ENCODE assay signal across 7 cellular contexts in genomic region chr2:162073776-162074578, GRCh38. TPM values are rescaled to one million over a fixed set of nuclear protein-coding genes. Genes with fewer than 3 reads are reported as not detected.
DNase-seq lines count a peak whose midpoint lies in the region; ATAC-seq, FAIRE-seq and TF ChIP-seq lines count a peak whose summit lies in the region.

Gene DPP4, minus strand, starts transcription at chr2:162074215. Its CDS starts 234 bp downstream, at chr2:162073981.

- peak within 1 kb of the TSS; percentile 12; the same call in 1 of the 2 replicates for H3K27ac ChIP-seq in HEK293 (ENCODE audit: extremely low read depth, low read depth, low read length)

- peak; percentile 90 for FAIRE-seq in GM18507 (lab: Jason Lieb, UNC)

- peaks cover 5% of the 10 kb centered on the region for H3K36me3 Mint-ChIP-seq in activated T-cell treated with anti-CD3 and anti-CD28 coated beads, Interleukin-2, amount 50 U/mL, for 4 hours (ENCODE audit: insufficient read depth)

- intact Hi-C loops in posterior cingulate gyrus (cut with DNase I) = no loop called here

- no peaks in the 10 kb centered on the region for H3K9me3 ChIP-seq in HEK293 (ENCODE audit: control insufficient read depth, insufficient read depth, low read depth, low read length)

- no peaks in the 10 kb centered on the region for H3K27me3 Mint-ChIP-seq in activated T-cell treated with anti-CD3 and anti-CD28 coated beads, Interleukin-2, amount 50 U/mL, for 4 hours (ENCODE audit: low read depth)

- no peaks in the 10 kb centered on the region for H3K4me1 ChIP-seq in HEK293 (ENCODE audit: control insufficient read depth, insufficient read depth, low read length)

- peak within 1 kb of the TSS; percentile 88 for H3K4me3 Mint-ChIP-seq in activated T-cell treated with anti-CD3 and anti-CD28 coated beads, Interleukin-2, amount 50 U/mL, for 4 hours

- POLR2A ChIA-PET in HEK293 (lab: Yijun Ruan, JAX) = interaction anchor here (1.0 kb wide), 1 partner anchor 38 kb away, joined by 4 read pairs; no protein-coding TSS in a partner anchor

- no peak for TF ChIP-seq POLR2A in NB4 (IDR thresholded peaks at IDR 0.05; ENCODE audit: extremely low read depth, insufficient read length)

- ATAC-seq in activated T-cell treated with anti-CD3 and anti-CD28 coated beads, Interleukin-2, amount 50 U/mL, for 4 hours = peak; percentile 67 to 69

- TF ChIP-seq CTCF in HEK293 (tag by site-specific recombination; IDR thresholded peaks at IDR 0.05) = no peak
- TF ChIP-seq CTCF in NB4 (IDR thresholded peaks at IDR 0.05; ENCODE audit: low read depth, low read length) = no peak

- H3K36me3 ChIP-seq in HEK293 (ENCODE audit: control insufficient read depth in 2 of 2, insufficient read depth in 1 of 2, low read length in 2 of 2) = no peaks in the 10 kb centered on the region

- peak; percentile 82 for DNase-seq in GM18507 (ENCODE audit: extremely low spot score, insufficient read length, low read depth)
- peak; percentile 16 for DNase-seq in NB4 (ENCODE audit: low read depth)
- peak; percentile 34 for DNase-seq in activated T-cell treated with anti-CD3 and anti-CD28 coated beads, Interleukin-2, amount 50 U/mL, for 4 hours
- peak; percentile 27 for DNase-seq in foreskin melanocyte
- DNase-seq in posterior cingulate gyrus = peak in 6 of 10 donors; percentile 11 to 84 (median 44)
- no peak for DNase-seq in SK-N-DZ (ENCODE audit: low spot score)

- CTCF ChIA-PET in HEK293 (lab: Yijun Ruan, JAX) = interaction anchor here (1.0 to 1.2 kb wide), 2 partner anchors 15 to 49 kb away, joined by 3 read pairs; no protein-coding TSS in a partner anchor

- peaks cover 5% of the 10 kb centered on the region for H3K9me3 Mint-ChIP-seq in activated T-cell treated with anti-CD3 and anti-CD28 coated beads, Interleukin-2, amount 50 U/mL, for 4 hours

- peak within 1 kb of the TSS; percentile 36 for H3K4me3 ChIP-seq in HEK293 (ENCODE audit: low read depth, low read length)
- H3K4me3 ChIP-seq in NB4 (ENCODE audit: low read depth, low read length) = no peak within 1 kb of the TSS

- peaks cover 49% of the 10 kb centered on the region for H3K4me1 Mint-ChIP-seq in activated T-cell treated with anti-CD3 and anti-CD28 coated beads, Interleukin-2, amount 50 U/mL, for 4 hours (ENCODE audit: low read depth)

TF ChIP-seq in HEK293, 187 proteins besides CTCF, POLR2A, EP300 and RAD21:
- TF ChIP-seq, protein P1, sequence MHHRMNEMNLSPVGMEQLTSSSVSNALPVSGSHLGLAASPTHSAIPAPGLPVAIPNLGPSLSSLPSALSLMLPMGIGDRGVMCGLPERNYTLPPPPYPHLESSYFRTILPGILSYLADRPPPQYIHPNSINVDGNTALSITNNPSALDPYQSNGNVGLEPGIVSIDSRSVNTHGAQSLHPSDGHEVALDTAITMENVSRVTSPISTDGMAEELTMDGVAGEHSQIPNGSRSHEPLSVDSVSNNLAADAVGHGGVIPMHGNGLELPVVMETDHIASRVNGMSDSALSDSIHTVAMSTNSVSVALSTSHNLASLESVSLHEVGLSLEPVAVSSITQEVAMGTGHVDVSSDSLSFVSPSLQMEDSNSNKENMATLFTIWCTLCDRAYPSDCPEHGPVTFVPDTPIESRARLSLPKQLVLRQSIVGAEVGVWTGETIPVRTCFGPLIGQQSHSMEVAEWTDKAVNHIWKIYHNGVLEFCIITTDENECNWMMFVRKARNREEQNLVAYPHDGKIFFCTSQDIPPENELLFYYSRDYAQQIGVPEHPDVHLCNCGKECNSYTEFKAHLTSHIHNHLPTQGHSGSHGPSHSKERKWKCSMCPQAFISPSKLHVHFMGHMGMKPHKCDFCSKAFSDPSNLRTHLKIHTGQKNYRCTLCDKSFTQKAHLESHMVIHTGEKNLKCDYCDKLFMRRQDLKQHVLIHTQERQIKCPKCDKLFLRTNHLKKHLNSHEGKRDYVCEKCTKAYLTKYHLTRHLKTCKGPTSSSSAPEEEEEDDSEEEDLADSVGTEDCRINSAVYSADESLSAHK (tag by site-specific recombination; IDR thresholded peaks at IDR 0.05) = no peak
- TF ChIP-seq, protein P2, sequence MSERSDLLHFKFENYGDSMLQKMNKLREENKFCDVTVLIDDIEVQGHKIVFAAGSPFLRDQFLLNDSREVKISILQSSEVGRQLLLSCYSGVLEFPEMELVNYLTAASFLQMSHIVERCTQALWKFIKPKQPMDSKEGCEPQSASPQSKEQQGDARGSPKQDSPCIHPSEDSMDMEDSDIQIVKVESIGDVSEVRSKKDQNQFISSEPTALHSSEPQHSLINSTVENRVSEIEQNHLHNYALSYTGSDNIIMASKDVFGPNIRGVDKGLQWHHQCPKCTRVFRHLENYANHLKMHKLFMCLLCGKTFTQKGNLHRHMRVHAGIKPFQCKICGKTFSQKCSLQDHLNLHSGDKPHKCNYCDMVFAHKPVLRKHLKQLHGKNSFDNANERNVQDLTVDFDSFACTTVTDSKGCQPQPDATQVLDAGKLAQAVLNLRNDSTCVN (tag by site-specific recombination; optimal IDR thresholded peaks at IDR 0.05) = peak; percentile 67
- TF ChIP-seq ZNF624 (tag by site-specific recombination; IDR thresholded peaks at IDR 0.05) = no peak
- no peak for TF ChIP-seq ZNF211 (tag by site-specific recombination; IDR thresholded peaks at IDR 0.05; ENCODE audit: low read depth)
- TF ChIP-seq ZNF530 (tag by site-specific recombination; IDR thresholded peaks at IDR 0.05; ENCODE audit: low read depth) = no peak
- TF ChIP-seq PRDM1 (tag by site-specific recombination; IDR thresholded peaks at IDR 0.05) = no peak
- TF ChIP-seq ZNF133 (tag by site-specific recombination; IDR thresholded peaks at IDR 0.05) = no peak
- TF ChIP-seq ZNF146 (tag by site-specific recombination; IDR thresholded peaks at IDR 0.05) = no peak
- peak; percentile 94 for TF ChIP-seq ZNF335 (tag by site-specific recombination; conservative IDR thresholded peaks at IDR 0.05)
- peak; percentile 64; the same call in 1 of the 2 replicates for TF ChIP-seq ZNF768 (tag by site-specific recombination; IDR thresholded peaks at IDR 0.05)
- TF ChIP-seq ZNF777 (tag by site-specific recombination; IDR thresholded peaks at IDR 0.05; ENCODE audit: borderline replicate concordance) = peak; percentile 75; the same call in 1 of the 2 replicates
- 0 out of 2 replicates have a peak, but pooled peaks have one; percentile 14 for TF ChIP-seq ZBTB17 (tag by site-specific recombination; IDR thresholded peaks at IDR 0.05)
- TF ChIP-seq KLF1 (tag by site-specific recombination; IDR thresholded peaks at IDR 0.05) = no peak
- no peak for TF ChIP-seq ZNF571 (tag by site-specific recombination; IDR thresholded peaks at IDR 0.05)
- TF ChIP-seq ZNF394 (tag by site-specific recombination; IDR thresholded peaks at IDR 0.05; ENCODE audit: borderline replicate concordance) = no peak
- peak; percentile 51 for TF ChIP-seq ZBTB8A (tag by site-specific recombination; IDR thresholded peaks at IDR 0.05)
- TF ChIP-seq WT1 (tag by site-specific recombination; IDR thresholded peaks at IDR 0.05) = no peak

RNA-seq across cellular contexts. Expression of gene DPP4, which starts in this region (rescaled TPM):
- 10 to 100 TPM in 2 of 3 donors, 1 to 10 TPM in 1; 8.6 to 15.6 (median 15.3) TPM for total RNA-seq in activated T-cell treated with anti-CD3 and anti-CD28 coated beads, Interleukin-2, amount 50 U/mL, for 4 hours
- not detected in 2 replicates for polyA plus RNA-seq in SK-N-DZ (2014; cell fraction: cytosol; rRNA removed)
- not detected in 2 replicates for polyA plus RNA-seq in SK-N-DZ (2014; cell fraction: nucleus; rRNA removed)
